18 cellular contexts compared by ENCODE assay signal in genomic region chr11:77200351-77200750, GRCh38.
A peak's percentile ranks its signal among the peaks of the same experiment; 100 is the strongest.
DNase-seq lines count a peak whose midpoint lies in the region; ATAC-seq and TF ChIP-seq lines count a peak whose summit lies in the region.
"Had no signal": no experiment of that assay in that cellular context is flagged by ENCODE, and none has a peak within 500 bp of the region (broad histone marks: within the 10 kb centered on the region; RNA-seq: fewer than 3 reads in every experiment).

No MANE protein-coding gene starts in this region.

- H3K36me3 ChIP-seq in MM.1S (replicated peaks; ENCODE audit: insufficient read depth, low read length) = no peaks in the 10 kb centered on the region
- H3K36me3 ChIP-seq: HAP-1 had no signal

- no peak for ATAC-seq in activated CD4-positive, CD25-positive, alpha-beta regulatory T cell treated with anti-CD3 and anti-CD28 coated beads, Interleukin-2, amount 50 U/mL, for 24 hours
- no peak for ATAC-seq in central memory CD8-positive, alpha-beta T cell (replicated peaks; ENCODE audit: extremely low read depth, poor library complexity, severe bottlenecking)
- ATAC-seq: A549; CD8-positive, alpha-beta T cell; HepG2 had no signal

- H3K9me3 ChIP-seq in MM.1S (replicated peaks; ENCODE audit: insufficient read depth, low read length) = no peaks in the 10 kb centered on the region
- H3K9me3 ChIP-seq: A549, HAP-1 had no signal

- no peaks in the 10 kb centered on the region for H3K79me2 ChIP-seq in MM.1S (ENCODE audit: low read length)

- DNase-seq in activated CD4-positive, CD25-positive, alpha-beta regulatory T cell treated with anti-CD3 and anti-CD28 coated beads, Interleukin-2, amount 50 U/mL, for 72 hours = peak; percentile 12
- DNase-seq in MM.1S (peak; percentile 4), ureter (ENCODE audit: low spot score) (peak; percentile 20), GM10248 (ENCODE audit: extremely low spot score) (no peak), NCI-H510A treated with DMSO at 0.1 percent for 48 hours (lab: John Stamatoyannopoulos, UW) (no peak)
- DNase-seq in central memory CD8-positive, alpha-beta T cell (ENCODE audit: low spot score in 2 of 2) = no peak
- no peak for DNase-seq in activated naive CD4-positive, alpha-beta T cell (lab: John Stamatoyannopoulos, UW)
- DNase-seq: AML-193; Calu3; CD8-positive, alpha-beta T cell; DND-41; EL; GM23248 had no signal

- no peak overlapping the region for H3K4me3 Mint-ChIP-seq in central memory CD8-positive, alpha-beta T cell
- H3K4me3 Mint-ChIP-seq: CD8-positive, alpha-beta T cell had no signal

- H3K9me3 Mint-ChIP-seq in central memory CD8-positive, alpha-beta T cell = no peaks in the 10 kb centered on the region
- H3K9me3 Mint-ChIP-seq: CD8-positive, alpha-beta T cell had no signal

- no peak for TF ChIP-seq CTCF in MM.1S (IDR thresholded peaks at IDR 0.05; ENCODE audit: low read length)
- no peak for TF ChIP-seq CTCF in GM10248 (IDR thresholded peaks at IDR 0.05; ENCODE audit: control extremely low read depth, extremely low read depth, low read depth, missing control alignments)

- H3K9me2 ChIP-seq in MM.1S (replicated peaks; ENCODE audit: insufficient read depth, low read length) = no peaks in the 10 kb centered on the region

- H3K9ac ChIP-seq in MM.1S (ENCODE audit: low read length) = no peak overlapping the region
- H3K9ac ChIP-seq: GM23248 had no signal

- no peak overlapping the region for H3K27ac ChIP-seq in MM.1S (ENCODE audit: low read length)
- H3K27ac ChIP-seq: 22Rv1, A549, GM23248 had no signal

- peaks cover 6% of the 10 kb centered on the region for H3K4me1 Mint-ChIP-seq in central memory CD8-positive, alpha-beta T cell

- H3K4me1 ChIP-seq in MM.1S (ENCODE audit: low read length) = no peaks in the 10 kb centered on the region
- H3K4me1 ChIP-seq: A549, HAP-1 had no signal

- CTCF ChIA-PET in GM10248 (lab: Yijun Ruan, JAX) = interaction anchor here (1.7 kb wide), 1 partner anchor 73 kb away, joined by 5 read pairs; no protein-coding TSS in a partner anchor

- POLR2A ChIA-PET in GM10248 (lab: Yijun Ruan, JAX) = no interaction called here

- H3K27me3 ChIP-seq in MM.1S (replicated peaks; ENCODE audit: insufficient read depth, low read length) = no peaks in the 10 kb centered on the region

- no peaks in the 10 kb centered on the region for H3F3A ChIP-seq in MM.1S (ENCODE audit: insufficient read depth, low read length)

- H2AFZ ChIP-seq in MM.1S (ENCODE audit: low read length) = no peak overlapping the region
- H2AFZ ChIP-seq: GM23248 had no signal

- no peak overlapping the region for H3K4me2 ChIP-seq in MM.1S (ENCODE audit: low read depth, low read length)
- H3K4me2 ChIP-seq: A549 had no signal

- H3K4me3 ChIP-seq in MM.1S (ENCODE audit: low read length) = no peak overlapping the region
- H3K4me3 ChIP-seq: A549, GM23248, HAP-1 had no signal

- H3K36me3 Mint-ChIP-seq in central memory CD8-positive, alpha-beta T cell (ENCODE audit: insufficient read depth) = no peaks in the 10 kb centered on the region
- H3K36me3 Mint-ChIP-seq: CD8-positive, alpha-beta T cell had no signal

- H3K27me3 Mint-ChIP-seq in central memory CD8-positive, alpha-beta T cell = peaks cover 16% of the 10 kb centered on the region

- H4K20me1 ChIP-seq in MM.1S (ENCODE audit: insufficient read depth, low read length) = no peaks in the 10 kb centered on the region

- peak overlapping the region; percentile 37 for H3K27ac Mint-ChIP-seq in central memory CD8-positive, alpha-beta T cell (ENCODE audit: low read depth)
- H3K27ac Mint-ChIP-seq: CD8-positive, alpha-beta T cell had no signal

Comparison
In these comparisons a context has a peak if more than half of its experiments do, and no peak if none do; other contexts are left out.
1. DNase-seq: peak in activated CD4-positive, CD25-positive, alpha-beta regulatory T cell treated with anti-CD3 and anti-CD28 coated beads, Interleukin-2, amount 50 U/mL, for 72 hours (single experiment), MM.1S (single experiment) and ureter (single experiment); none in central memory CD8-positive, alpha-beta T cell (0 of 2), activated naive CD4-positive, alpha-beta T cell (0 of 4), GM10248 (single experiment) and NCI-H510A treated with DMSO at 0.1 percent for 48 hours (single experiment).